ENCODE assay signal across 10 cellular contexts in genomic region chr4:1243451-1244080, GRCh38. TPM values are rescaled to one million over a fixed set of nuclear protein-coding genes. Genes with fewer than 3 reads are reported as not detected.
DNase-seq lines count a peak whose midpoint lies in the region; ATAC-seq and TF ChIP-seq lines count a peak whose summit lies in the region.
"Had no signal": no experiment of that assay in that cellular context is flagged by ENCODE, and none has a peak within 500 bp of the region (broad histone marks: within the 10 kb centered on the region; RNA-seq: fewer than 3 reads in every experiment).

No MANE protein-coding gene starts in this region.

- H3K27ac Mint-ChIP-seq in activated CD8-positive, alpha-beta memory T cell treated with anti-CD3 and anti-CD28 coated beads, Interleukin-2, amount 10 ng/mL, durations not matched to agents 7 days and 5 days, result peak overlapping the region; percentile 36

- DNase-seq in activated CD8-positive, alpha-beta memory T cell treated with anti-CD3 and anti-CD28 coated beads, Interleukin-2, amount 10 ng/mL, durations not matched to agents 7 days and 5 days, result no peak
- DNase-seq in activated CD8-positive, alpha-beta memory T cell treated with anti-CD3 and anti-CD28 coated beads, Interleukin-2, amount 50 U/mL, for 48 hours, result no peak
- DNase-seq in MV-4-11 (lab: John Stamatoyannopoulos, UW) (peak; percentile 68), fibroblast of villous mesenchyme (ENCODE audit: low read depth) (no peak), retina (peak; percentile 29), NK-92 (lab: John Stamatoyannopoulos, UW; ENCODE audit: unreplicated experiment) (no peak)
- DNase-seq: cortex of kidney had no signal

- H3K9me3 Mint-ChIP-seq in activated CD8-positive, alpha-beta memory T cell treated with anti-CD3 and anti-CD28 coated beads, Interleukin-2, amount 10 ng/mL, durations not matched to agents 7 days and 5 days (ENCODE audit: low read depth), result no peaks in the 10 kb centered on the region
- H3K9me3 Mint-ChIP-seq: neural progenitor cell had no signal

- no peak overlapping the region for H3K4me3 ChIP-seq in fibroblast of villous mesenchyme (ENCODE audit: low read depth, low read length)
- H3K4me3 ChIP-seq: neural progenitor cell had no signal

- peak; percentile 9 for TF ChIP-seq CTCF in fibroblast of villous mesenchyme (IDR thresholded peaks at IDR 0.05; ENCODE audit: insufficient read depth, low read depth, low read length)

- no peak overlapping the region for H3K4me3 Mint-ChIP-seq in activated CD8-positive, alpha-beta memory T cell treated with anti-CD3 and anti-CD28 coated beads, Interleukin-2, amount 10 ng/mL, durations not matched to agents 7 days and 5 days

- H3K27me3 Mint-ChIP-seq in activated CD8-positive, alpha-beta memory T cell treated with anti-CD3 and anti-CD28 coated beads, Interleukin-2, amount 10 ng/mL, durations not matched to agents 7 days and 5 days, result no peaks in the 10 kb centered on the region

- CTCF ChIA-PET in activated CD8-positive, alpha-beta memory T cell treated with anti-CD3 and anti-CD28 coated beads, Interleukin-2, amount 10 ng/mL, durations not matched to agents 7 days and 5 days (lab: Charles Lee), result no interaction called here

- no peak for ATAC-seq in activated CD8-positive, alpha-beta memory T cell treated with anti-CD3 and anti-CD28 coated beads, Interleukin-2, amount 10 ng/mL, durations not matched to agents 7 days and 5 days
- ATAC-seq in HG02840 (IDR thresholded peaks at IDR 0.05; ENCODE audit: low FRiP score, unreplicated experiment), result no peak
- no peak for ATAC-seq in GM21528 (IDR thresholded peaks at IDR 0.05; ENCODE audit: low FRiP score, unreplicated experiment)

- peaks cover 38% of the 10 kb centered on the region for H3K4me1 Mint-ChIP-seq in activated CD8-positive, alpha-beta memory T cell treated with anti-CD3 and anti-CD28 coated beads, Interleukin-2, amount 10 ng/mL, durations not matched to agents 7 days and 5 days

- peaks cover 18% of the 10 kb centered on the region for H3K36me3 Mint-ChIP-seq in activated CD8-positive, alpha-beta memory T cell treated with anti-CD3 and anti-CD28 coated beads, Interleukin-2, amount 10 ng/mL, durations not matched to agents 7 days and 5 days

RNA-seq across cellular contexts. Expression of gene CTBP1, which starts 5.4 kb away (rescaled TPM):
- total RNA-seq in activated CD8-positive, alpha-beta memory T cell treated with anti-CD3 and anti-CD28 coated beads, Interleukin-2, amount 10 ng/mL, durations not matched to agents 7 days and 5 days, result 100 to 1,000 TPM; 193 to 250 TPM
- 235 and 314 TPM in 2 replicates for total RNA-seq in fibroblast of villous mesenchyme

RNA-seq across cellular contexts. Expression of gene MAEA, which starts 46.1 kb away (rescaled TPM):
- 10 to 100 TPM; 63.9 to 70.0 TPM for total RNA-seq in activated CD8-positive, alpha-beta memory T cell treated with anti-CD3 and anti-CD28 coated beads, Interleukin-2, amount 10 ng/mL, durations not matched to agents 7 days and 5 days
- 59.6 and 60.2 TPM in 2 replicates for total RNA-seq in fibroblast of villous mesenchyme

Comparison
In these comparisons a context has a peak if more than half of its experiments do, and no peak if none do; other contexts are left out.
1. DNase-seq: peak in MV-4-11 (single experiment) and retina (single experiment); none in activated CD8-positive, alpha-beta memory T cell treated with anti-CD3 and anti-CD28 coated beads, Interleukin-2, amount 10 ng/mL, durations not matched to agents 7 days and 5 days (single experiment), activated CD8-positive, alpha-beta memory T cell treated with anti-CD3 and anti-CD28 coated beads, Interleukin-2, amount 50 U/mL, for 48 hours (single experiment), fibroblast of villous mesenchyme (single experiment) and NK-92 (single experiment).